Comparison of ENCODE assay signal across 8 cellular contexts in the genomic region with DNA sequence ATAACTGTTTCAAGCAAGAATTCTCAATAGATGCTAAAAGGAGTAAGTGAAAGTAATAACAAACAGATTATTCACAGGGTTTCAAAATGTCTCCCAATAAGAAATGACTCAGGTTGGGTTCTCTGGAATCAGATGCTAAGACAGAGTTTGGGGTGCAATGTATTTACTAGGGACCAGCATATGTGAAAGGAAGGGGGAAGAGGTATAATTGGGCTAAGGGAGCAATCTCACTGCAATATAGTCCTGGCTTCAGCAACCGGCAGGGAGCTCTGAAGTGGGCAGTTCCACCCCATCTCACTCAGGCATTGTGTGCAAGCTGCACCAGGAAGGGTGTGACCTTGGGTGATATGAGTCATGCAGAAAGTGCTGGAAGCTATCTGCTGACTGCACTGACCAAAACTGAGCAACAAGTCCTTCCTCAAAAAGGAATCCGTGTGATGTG. TPM values are rescaled to one million over a fixed set of nuclear protein-coding genes. Genes with fewer than 3 reads are reported as not detected.
DNase-seq lines count a peak whose midpoint lies in the region; ATAC-seq and TF ChIP-seq lines count a peak whose summit lies in the region.

No MANE protein-coding gene starts in this region.

- H4K20me1 ChIP-seq in OCI-LY7 (ENCODE audit: insufficient read depth, low read length): 0 out of 2 replicates have a peak, but pooled peaks cover 4% of the 10 kb centered on the region

- H3K79me2 ChIP-seq in OCI-LY7 (ENCODE audit: insufficient read depth, low read depth, low read length): peaks cover 82% of the 10 kb centered on the region

- no peak overlapping the region for H3K27ac ChIP-seq in OCI-LY7 (ENCODE audit: low read depth, low read length, poor library complexity, severe bottlenecking)

- POLR2A ChIA-PET in OCI-LY7 (lab: Charles Lee): no interaction called here

- ATAC-seq in GM18517 (IDR thresholded peaks at IDR 0.05; ENCODE audit: unreplicated experiment) (peak; percentile 99), HG02852 (IDR thresholded peaks at IDR 0.05; ENCODE audit: unreplicated experiment) (peak; percentile 98), left cardiac atrium (peak; percentile 81 to 99)

- H3K36me3 ChIP-seq in OCI-LY7 (ENCODE audit: insufficient read depth, low read length): peaks cover 27% of the 10 kb centered on the region

- intact Hi-C loops in OCI-LY7 (cut with micrococcal nuclease; ENCODE audit: unreplicated experiment) (no loop called here), left cardiac atrium (cut with DNase I) (no loop called here)

- BruUV-seq in OCI-LY7 (replicated peaks; lab: Mats Ljungman, UMichigan): no TSS peak

- DNase-seq in OCI-LY7 (ENCODE audit: low spot score) (peak; percentile 9), left cardiac atrium (peak; percentile 68), DMS153 treated with DMSO at 0.1 percent for 48 hours (lab: John Stamatoyannopoulos, UW; ENCODE audit: unreplicated experiment) (no peak), G401 (ENCODE audit: low spot score) (no peak)
- peak; percentile 81 for DNase-seq in activated effector memory CD4-positive, alpha-beta T cell treated with anti-CD3 and anti-CD28 coated beads, Interleukin-2, amount 50 U/mL, for 16 hours
- peak; percentile 14 to 26 for DNase-seq in stimulated activated CD4-positive, alpha-beta T cell treated with anti-CD3 and anti-CD28 coated beads, Interleukin-15, amount 100 ng/mL, for 48 hours (ENCODE audit: low read depth in 2 of 2)

- H3K9me3 ChIP-seq in OCI-LY7 (ENCODE audit: low read length): peaks cover 29% of the 10 kb centered on the region; the same call in 1 of the 2 replicates

- no peak overlapping the region for H2AFZ ChIP-seq in OCI-LY7 (ENCODE audit: low read length)

- H3K4me1 ChIP-seq in OCI-LY7 (ENCODE audit: insufficient read depth, low read length, poor library complexity, severe bottlenecking): peaks cover 6% of the 10 kb centered on the region

- CTCF ChIA-PET in OCI-LY7 (lab: Charles Lee; ENCODE audit: unreplicated experiment): no interaction called here

- no peaks in the 10 kb centered on the region for H3K9me2 ChIP-seq in OCI-LY7 (ENCODE audit: insufficient read depth, low read length)

- in situ Hi-C loops in G401 (cut with HindIII; ENCODE audit: low sequenced_read_pairs): no loop called here

- H3K4me3 ChIP-seq in OCI-LY7 (ENCODE audit: low read depth, low read length, poor library complexity, severe bottlenecking): no peak overlapping the region

- TF ChIP-seq CTCF in OCI-LY7 (conservative IDR thresholded peaks at IDR 0.05; ENCODE audit: low read length): no peak

- H3K4me2 ChIP-seq in OCI-LY7 (ENCODE audit: low read length): no peak overlapping the region

RNA-seq across cellular contexts. Expression of gene ZDHHC20, which starts 23.4 kb away (rescaled TPM):
- 37.1 and 39.6 TPM in 2 replicates for total RNA-seq in OCI-LY7 (2014; rRNA removed; shearing (Covaris generic))
- total RNA-seq in OCI-LY7 (2022): 54.4 and 60.1 TPM in 2 replicates
- total RNA-seq in left cardiac atrium: 10 to 100 TPM; 21.7 to 24.2 TPM
- 60.2 and 90.6 TPM in 2 replicates for total RNA-seq in G401 (2014; rRNA removed; shearing (Covaris generic))

Comparison
In these comparisons a context has a peak if more than half of its experiments do, and no peak if none do; other contexts are left out.
1. DNase-seq: peak in OCI-LY7 (single experiment), activated effector memory CD4-positive, alpha-beta T cell treated with anti-CD3 and anti-CD28 coated beads, Interleukin-2, amount 50 U/mL, for 16 hours (single experiment), left cardiac atrium (single experiment) and stimulated activated CD4-positive, alpha-beta T cell treated with anti-CD3 and anti-CD28 coated beads, Interleukin-15, amount 100 ng/mL, for 48 hours (2 of 2); none in DMS153 treated with DMSO at 0.1 percent for 48 hours (single experiment) and G401 (single experiment).
2. Peak in every context shown above with its lines, with median percentiles within 50 percentile points of each other: ATAC-seq.